ENCODE assay signal across 12 cellular contexts in genomic region chr7:30750574-30751256, GRCh38. TPM values are rescaled to one million over a fixed set of nuclear protein-coding genes. Genes with fewer than 3 reads are reported as not detected.
DNase-seq lines count a peak whose midpoint lies in the region; ATAC-seq and TF ChIP-seq lines count a peak whose summit lies in the region.
"Had no signal": no experiment of that assay in that cellular context is flagged by ENCODE, and none has a peak within 500 bp of the region (broad histone marks: within the 10 kb centered on the region; RNA-seq: fewer than 3 reads in every experiment).

No MANE protein-coding gene starts in this region.

- H3K27me3 Mint-ChIP-seq in activated CD4-positive, alpha-beta T cell treated with anti-CD3 and anti-CD28 coated beads, Interleukin-2, amount 10 ng/mL, durations not matched to agents 24 days and 14 days = peaks cover 4% of the 10 kb centered on the region
- peaks cover 2% of the 10 kb centered on the region; the same call in 1 of the 2 replicates for H3K27me3 Mint-ChIP-seq in WTC11 (ENCODE audit: low read depth)

- TF ChIP-seq CTCF in 22Rv1 (IDR thresholded peaks at IDR 0.05) (no peak), WTC11 (IDR thresholded peaks at IDR 0.05) (no peak)

- no peak overlapping the region for H3K4me3 Mint-ChIP-seq in activated CD4-positive, alpha-beta T cell treated with anti-CD3 and anti-CD28 coated beads, Interleukin-2, amount 10 ng/mL, durations not matched to agents 24 days and 14 days
- no peak overlapping the region for H3K4me3 Mint-ChIP-seq in WTC11
- H3K4me3 Mint-ChIP-seq: activated B cell treated with CpG ODN at 0.5 μM for 24 hours had no signal

- CTCF ChIA-PET in WTC11 (lab: Charles Lee) = interaction anchor here (1.3 kb wide), 1 partner anchor 188 kb away, joined by 4 read pairs; no protein-coding TSS in a partner anchor

- no peaks in the 10 kb centered on the region for H3K36me3 Mint-ChIP-seq in activated CD4-positive, alpha-beta T cell treated with anti-CD3 and anti-CD28 coated beads, Interleukin-2, amount 10 ng/mL, durations not matched to agents 24 days and 14 days (ENCODE audit: low read depth)
- peaks cover 3% of the 10 kb centered on the region; the same call in 1 of the 2 replicates for H3K36me3 Mint-ChIP-seq in WTC11

- H3K9me3 ChIP-seq in effector memory CD4-positive, alpha-beta T cell (ENCODE audit: control insufficient read depth, low read length) = no peaks in the 10 kb centered on the region

- no peak overlapping the region for H3K4me3 ChIP-seq in effector memory CD4-positive, alpha-beta T cell (ENCODE audit: insufficient read depth, low read depth, low read length, poor library complexity, severe bottlenecking)
- H3K4me3 ChIP-seq: BLaER1 treated with 17β-estradiol and CSF1 and Interleukin-3, amounts not matched to agents 10 nM and 100 nM had no signal

- no peak for ATAC-seq in WTC11
- ATAC-seq: foreskin keratinocyte had no signal

- H3K4me1 ChIP-seq in effector memory CD4-positive, alpha-beta T cell (ENCODE audit: control insufficient read depth, insufficient read depth, low read length, poor library complexity, severe bottlenecking) = no peaks in the 10 kb centered on the region
- H3K4me1 ChIP-seq: BLaER1 treated with 17β-estradiol and CSF1 and Interleukin-3, amounts not matched to agents 10 nM and 100 nM; foreskin keratinocyte had no signal

- H3K27me3 ChIP-seq in effector memory CD4-positive, alpha-beta T cell (replicated peaks; ENCODE audit: control insufficient read depth, insufficient read depth, low read length, poor library complexity, severe bottlenecking) = no peaks in the 10 kb centered on the region
- H3K27me3 ChIP-seq: BLaER1 treated with 17β-estradiol and CSF1 and Interleukin-3, amounts not matched to agents 10 nM and 100 nM had no signal

- no peaks in the 10 kb centered on the region for H3K9me3 Mint-ChIP-seq in activated CD4-positive, alpha-beta T cell treated with anti-CD3 and anti-CD28 coated beads, Interleukin-2, amount 10 ng/mL, durations not matched to agents 24 days and 14 days
- peaks cover 14% of the 10 kb centered on the region for H3K9me3 Mint-ChIP-seq in WTC11

- peak; percentile 82 to 96 for DNase-seq in NCI-H446 (lab: John Stamatoyannopoulos, UW)
- peak; percentile 99 for DNase-seq in fibroblast of gingiva (ENCODE audit: low read depth)
- DNase-seq in myocyte (ENCODE audit: low read depth) = peak; percentile 99
- no peak for DNase-seq in NCI-H187 treated with DMSO at 0.1 percent for 48 hours (lab: John Stamatoyannopoulos, UW)
- no peak for DNase-seq in activated CD4-positive, alpha-beta T cell treated with anti-CD3 and anti-CD28 coated beads, Interleukin-2, amount 10 ng/mL, durations not matched to agents 24 days and 14 days
- DNase-seq in WTC11 (ENCODE audit: low spot score) = no peak
- DNase-seq in effector memory CD4-positive, alpha-beta T cell = no peak
- DNase-seq: activated B cell treated with CpG ODN at 0.5 μM for 24 hours, foreskin keratinocyte, KBM-7 had no signal

- POLR2A ChIA-PET in WTC11 (lab: Charles Lee) = no interaction called here

- no peaks in the 10 kb centered on the region for H3K36me3 ChIP-seq in effector memory CD4-positive, alpha-beta T cell (ENCODE audit: control insufficient read depth, insufficient read depth, low read length)
- H3K36me3 ChIP-seq: BLaER1 treated with 17β-estradiol and CSF1 and Interleukin-3, amounts not matched to agents 10 nM and 100 nM had no signal

- no peak overlapping the region for H3K27ac Mint-ChIP-seq in activated CD4-positive, alpha-beta T cell treated with anti-CD3 and anti-CD28 coated beads, Interleukin-2, amount 10 ng/mL, durations not matched to agents 24 days and 14 days
- no peak overlapping the region for H3K27ac Mint-ChIP-seq in WTC11
- H3K27ac Mint-ChIP-seq: activated B cell treated with CpG ODN at 0.5 μM for 24 hours had no signal

- intact Hi-C loops in activated CD4-positive, alpha-beta T cell treated with anti-CD3 and anti-CD28 coated beads, Interleukin-2, amount 10 ng/mL, durations not matched to agents 24 days and 14 days (cut with micrococcal nuclease) = no loop called here

- peak overlapping the region; percentile 62 for H3K27ac ChIP-seq in 22Rv1
- no peak overlapping the region for H3K27ac ChIP-seq in effector memory CD4-positive, alpha-beta T cell (ENCODE audit: insufficient read depth, low read length, poor library complexity, severe bottlenecking)
- H3K27ac ChIP-seq: BLaER1 treated with 17β-estradiol and CSF1 and Interleukin-3, amounts not matched to agents 10 nM and 100 nM; foreskin keratinocyte had no signal

- no peaks in the 10 kb centered on the region for H3K4me1 Mint-ChIP-seq in activated CD4-positive, alpha-beta T cell treated with anti-CD3 and anti-CD28 coated beads, Interleukin-2, amount 10 ng/mL, durations not matched to agents 24 days and 14 days
- H3K4me1 Mint-ChIP-seq in WTC11 = no peaks in the 10 kb centered on the region
- H3K4me1 Mint-ChIP-seq: activated B cell treated with CpG ODN at 0.5 μM for 24 hours had no signal

TF ChIP-seq in WTC11, 78 proteins besides CTCF, POLR2A, EP300 and RAD21:
- TF ChIP-seq JUN (CRISPR knock-in tag; IDR thresholded peaks at IDR 0.05) = no peak

RNA-seq across cellular contexts. Expression of gene INMT, which starts 1.2 kb away (rescaled TPM):
- 3.7 and 5.4 TPM in 2 replicates for total RNA-seq in myocyte
- 0.64 TPM for polyA plus RNA-seq in myocyte (2012)
- total RNA-seq in activated CD4-positive, alpha-beta T cell treated with anti-CD3 and anti-CD28 coated beads, Interleukin-2, amount 10 ng/mL, durations not matched to agents 24 days and 14 days = not detected in 2 replicates
- 3.5 to 5.6 TPM (median 4.4 TPM) in 3 replicates for total RNA-seq in WTC11 (2021)
- total RNA-seq: foreskin keratinocyte had no signal
- polyA plus RNA-seq: foreskin keratinocyte had no signal

RNA-seq across cellular contexts. Expression of gene MINDY4, which starts 20.5 kb away (rescaled TPM):
- 2.0 and 2.9 TPM in 2 replicates for total RNA-seq in myocyte
- 1.7 TPM for polyA plus RNA-seq in myocyte (2012)
- total RNA-seq in activated CD4-positive, alpha-beta T cell treated with anti-CD3 and anti-CD28 coated beads, Interleukin-2, amount 10 ng/mL, durations not matched to agents 24 days and 14 days = 1.2 and 1.3 TPM in 2 replicates
- 1.8 to 2.2 TPM (median 2.0 TPM) in 3 replicates for total RNA-seq in WTC11 (2021)

Comparison
In these comparisons a context has a peak if more than half of its experiments do, and no peak if none do; other contexts are left out.
1. DNase-seq: peak in NCI-H446 (2 of 2), fibroblast of gingiva (single experiment) and myocyte (single experiment); none in NCI-H187 treated with DMSO at 0.1 percent for 48 hours (single experiment), activated CD4-positive, alpha-beta T cell treated with anti-CD3 and anti-CD28 coated beads, Interleukin-2, amount 10 ng/mL, durations not matched to agents 24 days and 14 days (single experiment), WTC11 (single experiment) and effector memory CD4-positive, alpha-beta T cell (0 of 3).